In the genomic region with DNA sequence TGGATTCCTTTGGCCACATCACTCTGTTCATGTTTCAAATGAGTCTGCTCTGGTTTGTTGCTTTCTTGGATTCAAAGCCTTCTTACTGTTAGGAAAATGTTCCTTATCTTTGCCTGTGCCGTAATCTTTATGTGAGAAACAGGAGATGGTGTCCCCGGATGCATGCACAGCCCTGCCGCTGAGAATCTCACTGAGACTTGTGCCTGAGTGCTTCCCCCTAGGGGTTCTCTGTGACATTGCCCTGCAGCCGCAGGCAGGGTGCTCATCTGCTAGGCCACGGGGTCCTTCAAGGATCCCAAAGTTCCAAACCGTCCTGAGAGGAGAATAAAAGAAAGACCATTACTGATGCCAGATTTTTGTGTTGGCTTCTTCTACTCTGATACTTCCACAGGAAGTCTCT, we compare ENCODE assay signal across 8 cellular contexts.
A peak's percentile ranks its signal among the peaks of the same experiment; 100 is the strongest.
DNase-seq lines count a peak whose midpoint lies in the region; ATAC-seq and TF ChIP-seq lines count a peak whose summit lies in the region.

No MANE protein-coding gene starts in this region.

- no peak overlapping the region for H3K4me3 ChIP-seq in GM23338
- H3K4me3 ChIP-seq in liver (ENCODE audit: low read depth in 1 of 3, low read length in 3 of 3) = no peak overlapping the region
- H3K4me3 ChIP-seq in MG63 = no peak overlapping the region

- H3K4me3 Mint-ChIP-seq in GM23338 = no peak overlapping the region

- peak; percentile 97 for ATAC-seq in GM23338
- no peak for ATAC-seq in HG02623 (IDR thresholded peaks at IDR 0.05; ENCODE audit: unreplicated experiment)

- H3K36me3 ChIP-seq in GM23338 (ENCODE audit: insufficient read depth) (no peaks in the 10 kb centered on the region), liver (ENCODE audit: control insufficient read depth in 4 of 4, insufficient read depth in 3 of 4, low read depth in 1 of 4, low read length in 3 of 4) (no peaks in the 10 kb centered on the region), MG63 (no peaks in the 10 kb centered on the region)

- DNase-seq in ELF-1 (ENCODE audit: low read depth, low spot score) (peak; percentile 39), GM23338 (ENCODE audit: low spot score) (peak; percentile 70), T follicular helper cell (ENCODE audit: low read depth) (peak; percentile 6), MG63 (no peak), NCI-H2107 treated with DMSO at 0.1 percent for 48 hours (lab: John Stamatoyannopoulos, UW; ENCODE audit: unreplicated experiment) (no peak), CD1c-positive myeloid dendritic cell (ENCODE audit: extremely low spot score) (no peak)

- no peak overlapping the region for H3K9ac ChIP-seq in liver (ENCODE audit: low read depth in 1 of 2, low read length in 2 of 2)

- H3K4me1 ChIP-seq in GM23338 (ENCODE audit: insufficient read depth) = peaks cover 13% of the 10 kb centered on the region
- peaks cover 0 to 5% (median 2%) of the 10 kb centered on the region in 4 donors for H3K4me1 ChIP-seq in liver (ENCODE audit: control insufficient read depth in 4 of 4, insufficient read depth in 4 of 4, low read length in 3 of 4)

- H3K9me3 ChIP-seq in liver (ENCODE audit: control insufficient read depth in 4 of 4, low read length in 3 of 4) (no peaks in the 10 kb centered on the region), MG63 (no peaks in the 10 kb centered on the region)

- H3K27ac Mint-ChIP-seq in GM23338 = no peak overlapping the region

- 0 out of 2 replicates have a peak, but pooled peaks cover 3% of the 10 kb centered on the region for H3K9me2 ChIP-seq in GM23338 (ENCODE audit: insufficient read depth)

- H3K36me3 Mint-ChIP-seq in GM23338 (ENCODE audit: low read depth) = no peaks in the 10 kb centered on the region

- TF ChIP-seq CTCF in GM23338 (conservative IDR thresholded peaks at IDR 0.05; ENCODE audit: low read depth in 2 of 2) (peak; percentile 69 to 71), liver (IDR thresholded peaks at IDR 0.05; ENCODE audit: low read depth, low read length, missing input control) (peak; percentile 56)

- peaks cover under 1% of the 10 kb centered on the region for H3K27me3 Mint-ChIP-seq in GM23338 (ENCODE audit: insufficient read depth, low read depth, poor library complexity)

- H3K27ac ChIP-seq in GM23338 (ENCODE audit: low read depth) = no peak overlapping the region
- H3K27ac ChIP-seq in liver (ENCODE audit: low read depth in 1 of 2, low read length in 2 of 2) = no peak overlapping the region

- H3K79me2 ChIP-seq in GM23338 (replicated peaks; ENCODE audit: insufficient read depth) = no peaks in the 10 kb centered on the region

- peak in 1 of 2 donors; percentile 40 for TF ChIP-seq RAD21 in liver (IDR thresholded peaks at IDR 0.05)

- H3K4me1 Mint-ChIP-seq in GM23338 = peaks cover 5% of the 10 kb centered on the region; the same call in 2 of the 3 replicates

- no peak overlapping the region for H3K4me2 ChIP-seq in GM23338

- H4K20me1 ChIP-seq in GM23338 (replicated peaks; ENCODE audit: insufficient read depth) = no peaks in the 10 kb centered on the region

- H2AFZ ChIP-seq in GM23338 = peak overlapping the region; percentile 92

- H3F3A ChIP-seq in GM23338 (replicated peaks; ENCODE audit: low read depth) = no peaks in the 10 kb centered on the region

- H3K9me3 Mint-ChIP-seq in GM23338 = no peaks in the 10 kb centered on the region

- WGBS in liver = 67% methylated on average over 6 of the region's 6 CpGs

- H3K27me3 ChIP-seq in GM23338 (ENCODE audit: insufficient read depth) = no peaks in the 10 kb centered on the region
- no peaks in the 10 kb centered on the region for H3K27me3 ChIP-seq in liver (ENCODE audit: control insufficient read depth in 4 of 4, insufficient read depth in 4 of 4, low read length in 3 of 4)
- no peaks in the 10 kb centered on the region for H3K27me3 ChIP-seq in MG63

TF ChIP-seq in GM23338, 12 proteins besides CTCF, POLR2A, EP300 and RAD21 (continues in another document):
- TF ChIP-seq EZH2 (IDR thresholded peaks at IDR 0.05; ENCODE audit: low read depth, unreplicated experiment) (no peak), EZH2phosphoT487 (IDR thresholded peaks at IDR 0.05; ENCODE audit: unreplicated experiment) (no peak), CREB1 (CRISPR knock-in tag; IDR thresholded peaks at IDR 0.05; ENCODE audit: low read depth) (no peak), REST (IDR thresholded peaks at IDR 0.05; ENCODE audit: unreplicated experiment) (no peak), ETS1 (IDR thresholded peaks at IDR 0.05) (no peak), ZNF114 (CRISPR knock-in tag; IDR thresholded peaks at IDR 0.05) (no peak)

TF ChIP-seq in liver, 16 proteins besides CTCF, POLR2A, EP300 and RAD21:
- TF ChIP-seq RXRA (IDR thresholded peaks at IDR 0.05) (no peak), ZBTB33 (IDR thresholded peaks at IDR 0.05) (no peak), TAF1 (conservative IDR thresholded peaks at IDR 0.05) (no peak), FOXA2 (IDR thresholded peaks at IDR 0.05) (no peak), YY1 (IDR thresholded peaks at IDR 0.05) (no peak), HNF4A (conservative IDR thresholded peaks at IDR 0.05) (no peak)

Comparison
In these comparisons a context has a peak if more than half of its experiments do, and no peak if none do; other contexts are left out.
1. DNase-seq: peak in ELF-1 (single experiment), GM23338 (single experiment) and T follicular helper cell (single experiment); none in MG63 (single experiment), NCI-H2107 treated with DMSO at 0.1 percent for 48 hours (single experiment) and CD1c-positive myeloid dendritic cell (single experiment).